Comparison of ENCODE assay signal across 16 cellular contexts in the genomic region with DNA sequence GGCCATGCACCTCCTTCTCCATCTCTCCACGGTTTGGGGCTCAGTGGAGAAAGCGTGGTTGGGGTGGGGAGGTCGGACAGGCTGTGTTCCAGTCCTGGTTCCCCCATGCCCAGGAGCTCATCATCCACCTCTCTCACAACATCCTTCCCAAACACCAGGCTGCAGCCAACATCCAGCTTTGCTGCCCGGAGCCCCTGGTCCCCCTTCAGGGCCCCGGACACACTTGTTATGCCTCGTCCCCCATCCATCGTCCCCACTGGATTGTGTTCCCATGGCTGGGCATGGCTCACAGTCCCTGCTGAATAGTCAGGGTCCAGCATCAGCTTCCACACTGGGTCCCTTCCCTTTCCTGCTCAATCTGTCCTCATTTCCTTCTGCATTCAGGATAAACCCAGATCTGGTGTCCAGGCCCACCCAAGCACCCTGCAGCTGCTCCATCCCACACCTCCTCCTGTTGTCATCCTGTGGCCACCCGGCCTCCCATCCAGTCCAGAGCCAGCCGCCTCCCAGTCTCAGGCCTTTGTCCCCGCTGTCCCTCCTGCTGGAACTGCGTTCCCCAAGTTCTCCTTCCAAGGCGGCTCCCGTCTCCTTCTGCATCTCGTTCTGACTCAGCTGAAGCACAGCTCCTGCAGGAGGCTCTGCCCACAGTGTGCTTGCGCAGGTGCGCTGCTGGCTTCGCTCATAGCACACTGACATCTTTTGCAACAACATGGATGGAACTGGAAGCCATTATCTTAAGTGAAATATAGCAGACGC.
"Had no signal": no experiment of that assay in that cellular context is flagged by ENCODE, and none has a peak within 500 bp of the region (broad histone marks: within the 10 kb centered on the region; RNA-seq: fewer than 3 reads in every experiment).

No MANE protein-coding gene starts in this region.

- H3K9me3 ChIP-seq: ascending aorta, esophagus squamous epithelium, neutrophil, right lobe of liver, thoracic aorta had no signal

- H3K27ac Mint-ChIP-seq: activated naive CD8-positive, alpha-beta T cell treated with anti-CD3 and anti-CD28 coated beads, Interleukin-2, amount 50 U/mL, for 24 hours; activated T-cell treated with anti-CD3 and anti-CD28 coated beads, Interleukin-2, amount 50 U/mL, for 24 hours; immature natural killer cell; progenitor cell of endocrine pancreas had no signal

- H3K36me3 Mint-ChIP-seq: immature natural killer cell had no signal

- ATAC-seq: activated naive CD8-positive, alpha-beta T cell treated with anti-CD3 and anti-CD28 coated beads, Interleukin-2, amount 50 U/mL, for 24 hours; right lobe of liver; stimulated activated naive CD8-positive, alpha-beta T cell treated with anti-CD3 and anti-CD28 coated beads, Interleukin-15, Interleukin-2, amounts not matched to agents 100 U/mL and 50 U/mL, for 24 hours had no signal

- DNase-seq: activated CD4-positive, alpha-beta T cell treated with anti-CD3 and anti-CD28 coated beads for 1 hour; activated gamma-delta T cell; activated naive CD8-positive, alpha-beta T cell treated with anti-CD3 and anti-CD28 coated beads, Interleukin-2, amount 50 U/mL, for 24 hours; activated T-cell treated with anti-CD3 and anti-CD28 coated beads, Interleukin-2, amount 50 U/mL, for 24 hours; esophagus squamous epithelium; foreskin fibroblast; glutamatergic neuron; immature natural killer cell; mesenchymal stem cell; stimulated activated naive CD8-positive, alpha-beta T cell treated with anti-CD3 and anti-CD28 coated beads, Interleukin-15, Interleukin-2, amounts not matched to agents 100 U/mL and 50 U/mL, for 24 hours; T-helper 9 cell had no signal

- H3K4me3 Mint-ChIP-seq: activated naive CD8-positive, alpha-beta T cell treated with anti-CD3 and anti-CD28 coated beads, Interleukin-2, amount 50 U/mL, for 24 hours; activated T-cell treated with anti-CD3 and anti-CD28 coated beads, Interleukin-2, amount 50 U/mL, for 24 hours; immature natural killer cell had no signal

- H3K9me3 Mint-ChIP-seq: activated naive CD8-positive, alpha-beta T cell treated with anti-CD3 and anti-CD28 coated beads, Interleukin-2, amount 50 U/mL, for 24 hours; activated T-cell treated with anti-CD3 and anti-CD28 coated beads, Interleukin-2, amount 50 U/mL, for 24 hours; immature natural killer cell had no signal

- H3K27ac ChIP-seq: ascending aorta, esophagus squamous epithelium, neutrophil, right lobe of liver, thoracic aorta had no signal

- H3K4me3 ChIP-seq: ascending aorta, esophagus squamous epithelium, right lobe of liver, thoracic aorta had no signal

- H3K4me1 ChIP-seq: ascending aorta, esophagus squamous epithelium, right lobe of liver had no signal

- H3K27me3 ChIP-seq: ascending aorta, neutrophil, right lobe of liver had no signal

- H3K36me3 ChIP-seq: ascending aorta, esophagus squamous epithelium, right lobe of liver, thoracic aorta had no signal
